12 cellular contexts compared by ENCODE assay signal in genomic region chr17:40534431-40535189, GRCh38. TPM values are rescaled to one million over a fixed set of nuclear protein-coding genes. Genes with fewer than 3 reads are reported as not detected.
DNase-seq lines count a peak whose midpoint lies in the region; ATAC-seq and TF ChIP-seq lines count a peak whose summit lies in the region.
"Had no signal": no experiment of that assay in that cellular context is flagged by ENCODE, and none has a peak within 500 bp of the region (broad histone marks: within the 10 kb centered on the region; RNA-seq: fewer than 3 reads in every experiment).

No MANE protein-coding gene starts in this region.

- no peaks in the 10 kb centered on the region for H3K9me3 Mint-ChIP-seq in CD4-positive, alpha-beta T cell
- no peaks in the 10 kb centered on the region for H3K9me3 Mint-ChIP-seq in HFFc6
- no peaks in the 10 kb centered on the region for H3K9me3 Mint-ChIP-seq in endothelial cell (ENCODE audit: unreplicated experiment)
- no peaks in the 10 kb centered on the region for H3K9me3 Mint-ChIP-seq in Calu3 (ENCODE audit: low read depth, unreplicated experiment)
- H3K9me3 Mint-ChIP-seq: neural crest cell had no signal

- intact Hi-C loops in CD4-positive, alpha-beta T cell (cut with DNase I, micrococcal nuclease): loop anchor here (2.0 to 5.0 kb wide), 5 partner anchors 26 to 232 kb away; partner anchors contain the start of genes TOP2A (in 2 of the 2) and IGFBP4 (in 1 of the 2)
- intact Hi-C loops in Calu3 (cut with micrococcal nuclease; ENCODE audit: unreplicated experiment): loop anchor here (1.0 to 5.0 kb wide), 4 partner anchors 117 to 519 kb away; partner anchors contain the start of genes CSF3 and TOP2A

- no peaks in the 10 kb centered on the region for H3K9me3 ChIP-seq in CD4-positive, alpha-beta T cell (ENCODE audit: control insufficient read depth, low read length)
- H3K9me3 ChIP-seq in trophoblast cell (ENCODE audit: insufficient read depth, low read depth, low read length): no peaks in the 10 kb centered on the region
- H3K9me3 ChIP-seq: Peyer's patch had no signal

- CTCF ChIA-PET in CD4-positive, alpha-beta T cell (lab: Charles Lee): interaction anchor here (1.6 to 11.6 kb wide), 6 partner anchors 27 to 217 kb away, joined by 5 to 147 read pairs (median 8); partner anchors contain the start of genes CCR7 and TOP2A
- CTCF ChIA-PET in Calu3 (lab: Charles Lee): interaction anchor here (0.6 to 68.2 kb wide), 29 partner anchors 12 to 862 kb away, joined by 3 to 4142 read pairs (median 6); partner anchors contain the start of genes CCR7, GJD3, GSDMB and IGFBP4

- TF ChIP-seq CTCF in CD4-positive, alpha-beta T cell (IDR thresholded peaks at IDR 0.05): no peak
- TF ChIP-seq CTCF in HFFc6 (IDR thresholded peaks at IDR 0.05): no peak
- no peak for TF ChIP-seq CTCF in endothelial cell (IDR thresholded peaks at IDR 0.05; ENCODE audit: unreplicated experiment)
- no peak for TF ChIP-seq CTCF in Calu3 (IDR thresholded peaks at IDR 0.05; ENCODE audit: unreplicated experiment)

- H3K27ac ChIP-seq in CD4-positive, alpha-beta T cell (ENCODE audit: low read depth, low read length): peak overlapping the region; percentile 52
- no peak overlapping the region for H3K27ac ChIP-seq in trophoblast cell (ENCODE audit: low read depth, low read length)

- no peaks in the 10 kb centered on the region for H3K36me3 ChIP-seq in trophoblast cell (ENCODE audit: control insufficient read depth in 1 of 2, insufficient read depth in 2 of 2, low read length in 2 of 2)
- H3K36me3 ChIP-seq: Peyer's patch had no signal

- H2BK12ac ChIP-seq in trophoblast cell (ENCODE audit: low read length): no peak overlapping the region

- no CpG with 5 or more reads among the region's 11 CpGs for WGBS in trophoblast cell (ENCODE audit: extremely low coverage, insufficient coverage, insufficient read length)

- POLR2A ChIA-PET in CD4-positive, alpha-beta T cell (lab: Charles Lee): interaction anchor here (1.3 to 18.9 kb wide), 8 partner anchors 7 to 211 kb away, joined by 3 to 668 read pairs (median 19); partner anchors contain the start of gene CCR7

- peak overlapping the region; percentile 18 for H3K4me3 Mint-ChIP-seq in CD4-positive, alpha-beta T cell
- H3K4me3 Mint-ChIP-seq in HFFc6 (no peak overlapping the region), endothelial cell (ENCODE audit: unreplicated experiment) (no peak overlapping the region), Calu3 (ENCODE audit: low read depth, unreplicated experiment) (no peak overlapping the region)
- H3K4me3 Mint-ChIP-seq: neural crest cell had no signal

- peaks cover 93% of the 10 kb centered on the region for H3K4me1 Mint-ChIP-seq in CD4-positive, alpha-beta T cell (ENCODE audit: low read depth)
- peaks cover 79% of the 10 kb centered on the region for H3K4me1 Mint-ChIP-seq in HFFc6 (ENCODE audit: low read depth)
- peaks cover 61% of the 10 kb centered on the region for H3K4me1 Mint-ChIP-seq in endothelial cell (ENCODE audit: unreplicated experiment)
- H3K4me1 Mint-ChIP-seq in Calu3 (ENCODE audit: low read depth, unreplicated experiment): peaks cover 24% of the 10 kb centered on the region

- H4K8ac ChIP-seq in trophoblast cell (ENCODE audit: low read depth, low read length): no peak overlapping the region

- no peak overlapping the region for H2AK5ac ChIP-seq in trophoblast cell (ENCODE audit: low read length)

- H3K79me2 ChIP-seq in trophoblast cell (ENCODE audit: control insufficient read depth, insufficient read depth, low read length, poor library complexity): no peaks in the 10 kb centered on the region

- no peak for DNase-seq in CD4-positive, alpha-beta T cell
- DNase-seq in HFFc6: no peak
- DNase-seq in endothelial cell (ENCODE audit: low spot score): no peak
- DNase-seq in trophoblast cell: no peak
- DNase-seq in effector CD8-positive, alpha-beta T cell (lab: John Stamatoyannopoulos, UW): no peak
- DNase-seq in Calu3: no peak
- DNase-seq: NCI-H187 had no signal

- H2AFZ ChIP-seq in trophoblast cell (ENCODE audit: insufficient read depth, low read length, poor library complexity): no peak overlapping the region

- peak overlapping the region; percentile 98 for H3K27ac Mint-ChIP-seq in CD4-positive, alpha-beta T cell
- H3K27ac Mint-ChIP-seq in HFFc6 (peak overlapping the region; percentile 9), endothelial cell (ENCODE audit: unreplicated experiment) (peak overlapping the region; percentile 61), Calu3 (ENCODE audit: unreplicated experiment) (no peak overlapping the region)

- no peak overlapping the region for H2BK5ac ChIP-seq in trophoblast cell (ENCODE audit: low read depth, low read length, poor library complexity)

- H3K4me1 ChIP-seq in trophoblast cell (ENCODE audit: control insufficient read depth in 1 of 2, insufficient read depth in 2 of 2, low read length in 2 of 2): peaks cover 4 to 13% of the 10 kb centered on the region in 2 experiments

- no peak for ATAC-seq in CD4-positive, alpha-beta T cell (ENCODE audit: poor library complexity)
- no peak for ATAC-seq in GM18907 (IDR thresholded peaks at IDR 0.05; ENCODE audit: unreplicated experiment)
- ATAC-seq: activated CD4-positive, CD25-positive, alpha-beta regulatory T cell treated with anti-CD3 and anti-CD28 coated beads, Interleukin-2, amount 50 U/mL, for 24 hours had no signal

- H3K4ac ChIP-seq in trophoblast cell (ENCODE audit: low read depth, low read length): no peak overlapping the region

- H3K79me1 ChIP-seq in trophoblast cell (ENCODE audit: low read length): peaks cover 9% of the 10 kb centered on the region

- H3K23ac ChIP-seq in trophoblast cell (ENCODE audit: low read length): no peak overlapping the region

- H3K4me3 ChIP-seq in trophoblast cell (ENCODE audit: low read depth, low read length): no peak overlapping the region
- H3K4me3 ChIP-seq: Peyer's patch had no signal

- H3K18ac ChIP-seq in trophoblast cell (ENCODE audit: low read length): no peak overlapping the region

- no peak overlapping the region for H2BK120ac ChIP-seq in trophoblast cell (ENCODE audit: insufficient read depth, low read length, poor library complexity)

- peak overlapping the region; percentile 45 for H4K91ac ChIP-seq in trophoblast cell (ENCODE audit: low read depth, low read length)

- peaks cover 6% of the 10 kb centered on the region for H3K36me3 Mint-ChIP-seq in CD4-positive, alpha-beta T cell (ENCODE audit: low read depth)
- H3K36me3 Mint-ChIP-seq in HFFc6 (ENCODE audit: low read depth) (no peaks in the 10 kb centered on the region), endothelial cell (ENCODE audit: low read depth, unreplicated experiment) (no peaks in the 10 kb centered on the region), Calu3 (ENCODE audit: insufficient read depth, unreplicated experiment) (peaks cover 5% of the 10 kb centered on the region)

- no peak overlapping the region for H3K14ac ChIP-seq in trophoblast cell (ENCODE audit: low read length)

- BruUV-seq in Calu3 (replicated peaks; lab: Mats Ljungman, UMichigan): no TSS peak

- H3K27me3 ChIP-seq in CD4-positive, alpha-beta T cell (ENCODE audit: control insufficient read depth, insufficient read depth, low read length): no peaks in the 10 kb centered on the region
- H3K27me3 ChIP-seq in trophoblast cell (ENCODE audit: insufficient read depth, low read length): no peaks in the 10 kb centered on the region
- H3K27me3 ChIP-seq: Peyer's patch had no signal

- H3K27me3 Mint-ChIP-seq in CD4-positive, alpha-beta T cell: peaks cover 5% of the 10 kb centered on the region
- peaks cover 2% of the 10 kb centered on the region for H3K27me3 Mint-ChIP-seq in HFFc6 (ENCODE audit: insufficient read depth)
- H3K27me3 Mint-ChIP-seq in endothelial cell (ENCODE audit: unreplicated experiment): peaks cover 14% of the 10 kb centered on the region
- peaks cover 66% of the 10 kb centered on the region for H3K27me3 Mint-ChIP-seq in Calu3 (ENCODE audit: unreplicated experiment)

- no peak overlapping the region for H4K12ac ChIP-seq in trophoblast cell (ENCODE audit: low read depth, low read length)

- peak overlapping the region; percentile 5 for H3K9ac ChIP-seq in trophoblast cell (ENCODE audit: low read length)

- H3K4me2 ChIP-seq in trophoblast cell (ENCODE audit: low read length): no peak overlapping the region

RNA-seq across cellular contexts. Expression of gene CCR7, which starts 30.7 kb away (rescaled TPM):
- total RNA-seq in CD4-positive, alpha-beta T cell: 100 to 1,000 TPM; 170 to 180 TPM
- not detected for total RNA-seq in HFFc6 (2021; fragmentation: NEBNext Ultra II Directional; extraction: Animal tissue kit (Norgen Biotek cat#: 25700))
- total RNA-seq in endothelial cell (ENCODE audit: unreplicated experiment) (0.51 TPM), Calu3 (2022) (not detected in 2 replicates)
- 217 and 236 TPM in 2 replicates for polyA plus RNA-seq in trophoblast cell (2013)
- total RNA-seq: bronchial epithelial cell had no signal

RNA-seq across cellular contexts. Expression of gene TNS4, which starts 33.2 kb away (rescaled TPM):
- 1 to 10 TPM; 3.0 to 4.2 TPM for total RNA-seq in CD4-positive, alpha-beta T cell
- under 1 TPM in 1 of 6 experiments, not detected in 5; 0.17 TPM for total RNA-seq in HFFc6 (2021; fragmentation: NEBNext Ultra II Directional; extraction: Animal tissue kit (Norgen Biotek cat#: 25700))
- total RNA-seq in endothelial cell (ENCODE audit: unreplicated experiment) (0.08 TPM), Calu3 (2022) (0.21 and 0.44 TPM in 2 replicates)
- polyA plus RNA-seq in trophoblast cell (2013): 0.79 and 1.1 TPM in 2 replicates
- total RNA-seq: neural crest cell had no signal

Comparison
In these comparisons a context has a peak if more than half of its experiments do, and no peak if none do; other contexts are left out.
1. RNA of gene CCR7, which starts 30.7 kb away (total RNA-seq): 170 to 180 TPM in CD4-positive, alpha-beta T cell; 0.51 TPM in endothelial cell (single experiment), not detected in HFFc6 and not detected in Calu3; every median in the first group is over 100 times any median in the second.